1 cellular context compared by ENCODE assay signal in the genomic region with DNA sequence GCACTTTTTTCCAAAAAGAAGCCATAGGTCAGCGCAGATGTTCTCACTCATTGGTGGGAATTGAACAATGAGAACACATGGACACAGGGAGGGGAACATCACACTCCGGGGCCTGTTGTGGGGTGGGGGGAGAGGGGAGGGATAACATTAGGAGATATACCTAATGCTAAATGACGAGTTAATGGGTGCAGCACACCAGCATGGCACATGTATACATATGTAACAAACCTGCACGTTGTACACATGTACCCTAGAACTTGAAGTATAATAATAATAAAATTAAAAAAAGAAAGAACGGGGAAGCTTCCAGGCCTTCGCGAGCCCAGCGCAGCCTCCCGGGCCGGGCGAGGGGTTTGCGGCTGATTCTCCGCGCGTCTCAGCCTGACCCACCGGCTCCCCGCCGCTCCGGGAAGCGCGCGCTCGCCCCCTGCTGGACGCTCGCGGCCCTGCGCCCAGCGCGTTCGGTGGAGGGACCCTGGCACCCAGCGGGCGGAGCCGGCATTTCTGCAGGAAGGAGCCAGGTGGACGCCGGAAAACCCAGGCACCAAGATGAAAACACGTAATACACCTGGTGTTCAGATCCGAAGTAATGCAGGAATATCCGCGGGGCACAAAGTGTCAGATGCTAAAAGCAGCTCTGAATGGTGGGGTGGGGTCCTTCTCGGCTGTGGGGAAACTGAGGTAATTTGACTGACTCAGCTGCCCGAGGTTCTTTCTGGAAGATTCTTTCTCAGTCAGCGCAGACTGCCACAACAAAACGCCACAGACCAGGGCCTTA.
TF ChIP-seq lines count a peak whose summit lies in the region.
"Not testable (repeated sequence)": the region's sequence is repeated elsewhere in the genome, so short reads cannot be mapped to it uniquely, and the experiment has no call there.

No MANE protein-coding gene starts in this region.

TF ChIP-seq in HepG2, 621 proteins besides CTCF, POLR2A, EP300 and RAD21 (continued from another document):
- TF ChIP-seq ZNF782 (CRISPR knock-in tag; IDR thresholded peaks at IDR 0.05; ENCODE audit: borderline replicate concordance) (0 out of 2 replicates have a peak, but pooled peaks have one; percentile 36), ERF (CRISPR knock-in tag; IDR thresholded peaks at IDR 0.05) (peak; percentile 46; the same call in 1 of the 2 replicates), HNRNPLL (IDR thresholded peaks at IDR 0.05; ENCODE audit: low read depth, low read length, poor library complexity, severe bottlenecking) (peak; percentile 16), MYC (CRISPR knock-in tag; IDR thresholded peaks at IDR 0.05; ENCODE audit: borderline replicate concordance) (0 out of 2 replicates have a peak, but pooled peaks have one; percentile 42), ELF3 (CRISPR knock-in tag; IDR thresholded peaks at IDR 0.05) (0 out of 2 replicates have a peak, but pooled peaks have one; percentile 13), ZNF331 (CRISPR knock-in tag; IDR thresholded peaks at IDR 0.05) (0 out of 2 replicates have a peak, but pooled peaks have one; percentile 28), TBX2 (CRISPR knock-in tag; IDR thresholded peaks at IDR 0.05; ENCODE audit: borderline replicate concordance) (0 out of 2 replicates have a peak, but pooled peaks have one; percentile 34), ZNF768 (CRISPR knock-in tag; IDR thresholded peaks at IDR 0.05) (peak; percentile 33; the same call in 1 of the 2 replicates), MXD3 (CRISPR knock-in tag; IDR thresholded peaks at IDR 0.05) (0 out of 2 replicates have a peak, but pooled peaks have one; percentile 34), SOX6 (CRISPR knock-in tag; IDR thresholded peaks at IDR 0.05) (0 out of 2 replicates have a peak, but pooled peaks have one; percentile 10)
- TF ChIP-seq, protein P1, sequence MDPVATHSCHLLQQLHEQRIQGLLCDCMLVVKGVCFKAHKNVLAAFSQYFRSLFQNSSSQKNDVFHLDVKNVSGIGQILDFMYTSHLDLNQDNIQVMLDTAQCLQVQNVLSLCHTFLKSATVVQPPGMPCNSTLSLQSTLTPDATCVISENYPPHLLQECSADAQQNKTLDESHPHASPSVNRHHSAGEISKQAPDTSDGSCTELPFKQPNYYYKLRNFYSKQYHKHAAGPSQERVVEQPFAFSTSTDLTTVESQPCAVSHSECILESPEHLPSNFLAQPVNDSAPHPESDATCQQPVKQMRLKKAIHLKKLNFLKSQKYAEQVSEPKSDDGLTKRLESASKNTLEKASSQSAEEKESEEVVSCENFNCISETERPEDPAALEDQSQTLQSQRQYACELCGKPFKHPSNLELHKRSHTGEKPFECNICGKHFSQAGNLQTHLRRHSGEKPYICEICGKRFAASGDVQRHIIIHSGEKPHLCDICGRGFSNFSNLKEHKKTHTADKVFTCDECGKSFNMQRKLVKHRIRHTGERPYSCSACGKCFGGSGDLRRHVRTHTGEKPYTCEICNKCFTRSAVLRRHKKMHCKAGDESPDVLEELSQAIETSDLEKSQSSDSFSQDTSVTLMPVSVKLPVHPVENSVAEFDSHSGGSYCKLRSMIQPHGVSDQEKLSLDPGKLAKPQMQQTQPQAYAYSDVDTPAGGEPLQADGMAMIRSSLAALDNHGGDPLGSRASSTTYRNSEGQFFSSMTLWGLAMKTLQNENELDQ (CRISPR knock-in tag; IDR thresholded peaks at IDR 0.05; ENCODE audit: borderline replicate concordance) = 0 out of 2 replicates have a peak, but pooled peaks have one; percentile 54
- TF ChIP-seq, protein P2, sequence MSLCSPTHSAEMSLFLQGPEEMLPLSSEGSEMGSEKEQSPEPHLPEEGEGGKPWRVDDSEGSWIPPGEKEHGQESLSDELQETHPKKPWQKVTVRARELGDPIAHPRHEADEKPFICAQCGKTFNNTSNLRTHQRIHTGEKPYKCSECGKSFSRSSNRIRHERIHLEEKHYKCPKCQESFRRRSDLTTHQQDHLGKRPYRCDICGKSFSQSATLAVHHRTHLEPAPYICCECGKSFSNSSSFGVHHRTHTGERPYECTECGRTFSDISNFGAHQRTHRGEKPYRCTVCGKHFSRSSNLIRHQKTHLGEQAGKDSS (CRISPR knock-in tag; IDR thresholded peaks at IDR 0.05; ENCODE audit: borderline replicate concordance, low read depth) = peak; percentile 69; the same call in 1 of the 2 replicates
- not testable (repeated sequence) for TF ChIP-seq SOX6 (IDR thresholded peaks at IDR 0.05)
TF ChIP-seq in HepG2: peak in this region for 43; not testable (repeated sequence) for 578.
